Comparison of ENCODE assay signal across 16 cellular contexts in the genomic region with DNA sequence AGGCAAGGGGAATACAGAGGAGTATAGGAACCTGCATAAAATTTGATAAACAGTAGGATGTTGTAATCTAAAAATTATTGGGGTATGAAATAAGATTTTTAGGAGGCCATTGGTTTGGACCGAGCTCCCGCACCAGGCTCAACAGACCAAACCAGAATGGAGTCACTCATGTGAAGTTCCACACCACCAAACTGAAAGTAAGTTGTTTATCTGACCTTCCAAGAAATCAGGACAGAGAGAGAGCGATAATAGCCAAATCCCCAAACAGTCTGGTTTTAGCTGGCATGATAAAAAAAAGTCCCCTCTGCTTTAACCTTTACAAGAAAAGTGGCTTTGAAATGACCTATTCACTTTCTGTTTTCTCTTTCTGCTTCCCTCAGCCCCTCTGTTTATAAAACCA.
"Had no signal": no experiment of that assay in that cellular context is flagged by ENCODE, and none has a peak within 500 bp of the region (broad histone marks: within the 10 kb centered on the region; RNA-seq: fewer than 3 reads in every experiment).

No MANE protein-coding gene starts in this region.

- ATAC-seq: activated CD8-positive, alpha-beta T cell treated with anti-CD3 and anti-CD28 coated beads, Interleukin-2, amount 10 ng/mL, durations not matched to agents 7 days and 5 days; left lung; mucosa of descending colon; naive thymus-derived CD8-positive, alpha-beta T cell; WTC11 had no signal

- H3K9me3 Mint-ChIP-seq: type B pancreatic cell had no signal

- H3K27ac Mint-ChIP-seq: activated CD8-positive, alpha-beta T cell treated with anti-CD3 and anti-CD28 coated beads, Interleukin-2, amount 10 ng/mL, durations not matched to agents 7 days and 5 days; type B pancreatic cell; WTC11 had no signal

- H3K36me3 Mint-ChIP-seq: naive thymus-derived CD8-positive, alpha-beta T cell; type B pancreatic cell; WTC11 had no signal

- H3K27me3 Mint-ChIP-seq: naive thymus-derived CD8-positive, alpha-beta T cell had no signal

- DNase-seq: activated CD4-positive, alpha-beta T cell treated with anti-CD3 and anti-CD28 coated beads for 48 hours; activated CD8-positive, alpha-beta memory T cell treated with anti-CD3 and anti-CD28 coated beads, Interleukin-2, amount 50 U/mL, for 4 hours; activated CD8-positive, alpha-beta T cell treated with anti-CD3 and anti-CD28 coated beads, Interleukin-2, amount 10 ng/mL, durations not matched to agents 7 days and 5 days; activated gamma-delta T cell treated with Interleukin-2 at 50 U/mL for 16 hours; activated T-cell treated with anti-CD3 and anti-CD28 coated beads, Interleukin-2, amount 50 U/mL, for 48 hours; cerebellar nuclear complex; effector CD8-positive, alpha-beta T cell; foreskin fibroblast; hippocampal formation; left lung; mucosa of descending colon; naive thymus-derived CD8-positive, alpha-beta T cell; stimulated activated CD4-positive, alpha-beta T cell treated with anti-CD3 and anti-CD28 coated beads, Interleukin-12 subunit alpha, Interleukin-12 subunit beta, amount 100 ng/mL, for 4 hours; stimulated activated naive CD4-positive, alpha-beta T cell had no signal

- H3K4me3 Mint-ChIP-seq: activated CD8-positive, alpha-beta T cell treated with anti-CD3 and anti-CD28 coated beads, Interleukin-2, amount 10 ng/mL, durations not matched to agents 7 days and 5 days; naive thymus-derived CD8-positive, alpha-beta T cell; type B pancreatic cell; WTC11 had no signal
